ENCODE assay signal across 1 cellular context in the genomic region with DNA sequence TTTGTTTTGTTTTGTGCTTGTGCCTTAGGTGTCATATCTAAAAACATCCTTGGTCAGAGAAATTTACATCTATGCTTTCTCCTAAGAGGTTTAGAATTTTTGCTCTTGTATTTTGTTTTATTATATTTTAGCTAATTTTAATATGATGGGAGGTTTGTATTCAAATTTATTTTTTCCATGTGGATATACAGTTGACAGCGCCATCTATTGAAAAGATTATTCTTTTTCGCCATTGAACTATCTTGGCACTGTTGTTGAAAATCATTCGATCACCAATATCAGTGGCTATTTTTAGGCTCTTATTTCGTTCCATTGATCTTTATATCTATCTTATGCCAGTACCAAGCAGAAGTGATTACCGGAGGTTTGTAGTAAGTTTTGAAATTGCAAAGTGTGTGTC.
TF ChIP-seq lines count a peak whose summit lies in the region.

No MANE protein-coding gene starts in this region.

TF ChIP-seq in A549, 52 proteins besides CTCF, POLR2A, EP300 and RAD21 (continued from another document):
- TF ChIP-seq, protein P1, sequence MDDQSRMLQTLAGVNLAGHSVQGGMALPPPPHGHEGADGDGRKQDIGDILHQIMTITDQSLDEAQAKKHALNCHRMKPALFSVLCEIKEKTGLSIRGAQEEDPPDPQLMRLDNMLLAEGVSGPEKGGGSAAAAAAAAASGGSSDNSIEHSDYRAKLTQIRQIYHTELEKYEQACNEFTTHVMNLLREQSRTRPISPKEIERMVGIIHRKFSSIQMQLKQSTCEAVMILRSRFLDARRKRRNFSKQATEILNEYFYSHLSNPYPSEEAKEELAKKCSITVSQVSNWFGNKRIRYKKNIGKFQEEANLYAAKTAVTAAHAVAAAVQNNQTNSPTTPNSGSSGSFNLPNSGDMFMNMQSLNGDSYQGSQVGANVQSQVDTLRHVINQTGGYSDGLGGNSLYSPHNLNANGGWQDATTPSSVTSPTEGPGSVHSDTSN (IDR thresholded peaks at IDR 0.05) = no peak
- TF ChIP-seq MAZ (IDR thresholded peaks at IDR 0.05; ENCODE audit: borderline replicate concordance, low read depth, low read length) (no peak), ESRRA (IDR thresholded peaks at IDR 0.05; ENCODE audit: borderline replicate concordance, low read length) (no peak)
